Comparison of ENCODE assay signal across 1 cellular context in genomic region chr2:208318127-208318526, GRCh38.
TF ChIP-seq lines count a peak whose summit lies in the region.

No MANE protein-coding gene starts in this region.

TF ChIP-seq in SK-N-SH treated with all-trans-retinoic acid at 6 μM for 48 hours, 23 proteins besides CTCF, POLR2A, EP300 and RAD21 (continued from another document):
- no peak for TF ChIP-seq PATZ1 (CRISPR knock-in tag; IDR thresholded peaks at IDR 0.05; ENCODE audit: borderline replicate concordance)
- no peak for TF ChIP-seq ESRRG (CRISPR knock-in tag; IDR thresholded peaks at IDR 0.05)
- TF ChIP-seq CSDC2 (CRISPR knock-in tag; IDR thresholded peaks at IDR 0.05): no peak
- no peak for TF ChIP-seq TOX (CRISPR knock-in tag; IDR thresholded peaks at IDR 0.05; ENCODE audit: borderline replicate concordance)
TF ChIP-seq in SK-N-SH treated with all-trans-retinoic acid at 6 μM for 48 hours: peak in this region for 0.
